Comparison of ENCODE assay signal across 7 cellular contexts in the genomic region with DNA sequence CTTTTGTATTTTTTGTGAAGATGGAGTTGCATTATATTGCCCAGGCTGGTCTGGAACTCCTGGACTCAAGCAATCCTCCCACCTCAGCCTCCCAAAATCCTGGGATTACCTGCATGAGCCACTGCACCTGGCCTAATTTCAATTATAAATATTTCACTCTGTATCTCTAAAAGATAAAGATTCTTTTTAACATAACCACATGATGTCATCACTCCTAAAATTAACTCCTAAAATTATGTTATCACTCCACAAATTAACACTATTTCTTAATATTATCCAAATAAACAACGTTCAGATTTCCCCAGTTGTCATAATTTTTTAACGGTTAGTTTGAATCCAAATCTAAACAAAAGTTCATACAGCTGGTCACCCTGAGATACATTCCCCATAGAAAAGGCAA.
"Had no signal": no experiment of that assay in that cellular context is flagged by ENCODE, and none has a peak within 500 bp of the region (broad histone marks: within the 10 kb centered on the region; RNA-seq: fewer than 3 reads in every experiment).

No MANE protein-coding gene starts in this region.

- H3K27ac ChIP-seq: GM23248 had no signal

- H3K4me1 ChIP-seq: HAP-1 had no signal

- H3K27me3 Mint-ChIP-seq: IgD-negative memory B cell had no signal

- ATAC-seq: HCT116 had no signal

- H3K4me1 Mint-ChIP-seq: IgD-negative memory B cell had no signal

- H3K27ac Mint-ChIP-seq: IgD-negative memory B cell had no signal

- H3K4me3 ChIP-seq: GM23248, HAP-1 had no signal

- H3K9me3 ChIP-seq: HAP-1 had no signal

- H3K4me3 Mint-ChIP-seq: IgD-negative memory B cell had no signal

- DNase-seq: GM23248, GOT3, H7, KG1 had no signal
